8 cellular contexts compared by ENCODE assay signal in genomic region chr19:2477732-2478191, GRCh38. TPM values are rescaled to one million over a fixed set of nuclear protein-coding genes. Genes with fewer than 3 reads are reported as not detected.
A peak's percentile ranks its signal among the peaks of the same experiment; 100 is the strongest.
DNase-seq lines count a peak whose midpoint lies in the region; ATAC-seq and TF ChIP-seq lines count a peak whose summit lies in the region.

No MANE protein-coding gene starts in this region.

- H3K36me3 ChIP-seq in H7 (replicated peaks; ENCODE audit: control insufficient read depth, insufficient read depth, low read length), result peaks cover 2% of the 10 kb centered on the region; the same call in 1 of the 2 replicates

- H3K27me3 ChIP-seq in H7 (ENCODE audit: control insufficient read depth, insufficient read depth, low read length), result peaks cover 6% of the 10 kb centered on the region; the same call in 1 of the 2 replicates

- peak overlapping the region; percentile 89 to 99 (median 96) for H3K27ac Mint-ChIP-seq in naive thymus-derived CD8-positive, alpha-beta T cell

- H3K4me3 Mint-ChIP-seq in naive thymus-derived CD8-positive, alpha-beta T cell, result peak overlapping the region; percentile 95 to 100 (median 98)

- H3K4me1 Mint-ChIP-seq in naive thymus-derived CD8-positive, alpha-beta T cell, result peaks cover 9 to 36% (median 27%) of the 10 kb centered on the region in 4 donors

- H3K4me3 ChIP-seq in H7 (ENCODE audit: insufficient read depth, low read depth, low read length) (peak overlapping the region; percentile 95), epithelial cell of esophagus (ENCODE audit: low read length) (peak overlapping the region; percentile 93)

- peaks cover 0 to 16% (median 3%) of the 10 kb centered on the region in 3 donors for H3K36me3 Mint-ChIP-seq in naive thymus-derived CD8-positive, alpha-beta T cell

- TF ChIP-seq CTCF in epithelial cell of esophagus (IDR thresholded peaks at IDR 0.05; ENCODE audit: insufficient read depth, low read depth, low read length, missing control alignments), result no peak

- no peak for ATAC-seq in naive thymus-derived CD8-positive, alpha-beta T cell
- ATAC-seq in GM18868 (IDR thresholded peaks at IDR 0.05; ENCODE audit: unreplicated experiment) (no peak), HG03045 (IDR thresholded peaks at IDR 0.05; ENCODE audit: unreplicated experiment) (no peak), HG03571 (IDR thresholded peaks at IDR 0.05; ENCODE audit: unreplicated experiment) (no peak)

- DNase-seq in H7 (peak; percentile 73), epithelial cell of esophagus (ENCODE audit: low read depth) (peak; percentile 40), SHP77 treated with DMSO at 0.1 percent for 48 hours (lab: John Stamatoyannopoulos, UW) (no peak)
- DNase-seq in activated CD4-positive, alpha-beta T cell treated with anti-CD3 and anti-CD28 coated beads for 48 hours, result peak; percentile 35
- peak in 4 of 10 donors; percentile 12 to 41 (median 20) for DNase-seq in naive thymus-derived CD8-positive, alpha-beta T cell

- POLR2A ChIA-PET in naive thymus-derived CD8-positive, alpha-beta T cell (lab: Charles Lee), result interaction anchor here (0.6 to 6.1 kb wide), 30 partner anchors 8 to 422 kb away, joined by 3 to 346 read pairs (median 14); partner anchors contain the start of genes LMNB2, PLEKHJ1, SF3A2 and TIMM13

- H3K27me3 Mint-ChIP-seq in naive thymus-derived CD8-positive, alpha-beta T cell, result peaks cover 0 to 5% (median 0%) of the 10 kb centered on the region in 5 donors

- H3K9me3 Mint-ChIP-seq in naive thymus-derived CD8-positive, alpha-beta T cell, result peaks cover 0 to 12% (median 0%) of the 10 kb centered on the region in 9 donors

RNA-seq across cellular contexts. Expression of gene GADD45B, which starts 1.8 kb away (rescaled TPM):
- total RNA-seq in H7 (2014; rRNA removed; shearing (Covaris generic)), result 29.4 and 39.9 TPM in 2 replicates
- 100 to 1,000 TPM; 108 to 115 TPM for total RNA-seq in naive thymus-derived CD8-positive, alpha-beta T cell
- polyA plus RNA-seq in naive thymus-derived CD8-positive, alpha-beta T cell, result 10 to 100 TPM; 41.0 to 57.3 (median 43.8) TPM

RNA-seq across cellular contexts. Expression of gene LMNB2, which starts 21.0 kb away (rescaled TPM):
- total RNA-seq in H7 (2014; rRNA removed; shearing (Covaris generic)), result 204 and 229 TPM in 2 replicates
- 10 to 100 TPM; 17.3 to 19.6 TPM for total RNA-seq in naive thymus-derived CD8-positive, alpha-beta T cell
- 10 to 100 TPM in 1 of 3 donors, 1 to 10 TPM in 2; 5.4 to 10.5 (median 7.4) TPM for polyA plus RNA-seq in naive thymus-derived CD8-positive, alpha-beta T cell

RNA-seq across cellular contexts. Expression of gene TIMM13, which starts 50.4 kb away (rescaled TPM):
- total RNA-seq in H7 (2014; rRNA removed; shearing (Covaris generic)), result 176 and 179 TPM in 2 replicates
- total RNA-seq in naive thymus-derived CD8-positive, alpha-beta T cell, result 10 to 100 TPM; 33.6 to 38.3 TPM
- polyA plus RNA-seq in naive thymus-derived CD8-positive, alpha-beta T cell, result 10 to 100 TPM; 74.4 to 92.2 (median 83.0) TPM
